ENCODE assay signal across 1 cellular context in the genomic region with DNA sequence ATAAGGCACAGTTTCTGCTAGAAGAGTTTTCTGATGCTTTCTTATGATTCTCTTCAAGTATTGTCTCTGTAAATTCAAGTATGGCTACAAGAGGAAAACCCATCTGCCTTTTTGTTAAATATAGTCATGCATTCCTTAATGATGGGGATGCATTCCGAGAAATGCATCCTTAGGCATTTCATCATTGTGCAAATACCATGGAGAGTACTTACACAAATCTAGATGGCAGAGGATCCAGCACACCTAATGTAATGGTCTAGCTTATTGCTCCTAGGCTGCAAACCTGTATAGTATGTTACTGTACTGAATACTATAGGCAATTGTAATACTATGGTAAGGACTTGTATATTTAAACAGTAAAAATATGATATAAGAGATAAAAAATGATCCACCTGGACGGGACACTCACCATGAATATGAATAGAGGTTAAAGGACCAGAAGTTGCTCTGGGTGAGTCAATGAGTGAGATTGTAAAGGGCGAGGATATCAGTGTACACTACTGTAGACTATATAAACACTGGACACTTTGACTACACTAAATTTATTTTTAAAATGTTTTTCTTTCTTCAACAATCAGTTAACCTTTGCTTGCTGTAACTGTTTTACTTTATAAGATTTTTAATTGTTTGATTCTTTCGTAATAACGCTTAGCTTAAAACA.
A peak's percentile ranks its signal among the peaks of the same experiment; 100 is the strongest.
TF ChIP-seq lines count a peak whose summit lies in the region.

No MANE protein-coding gene starts in this region.

TF ChIP-seq in A549, 52 proteins besides CTCF, POLR2A, EP300 and RAD21 (continued from another document):
- TF ChIP-seq, protein P1, sequence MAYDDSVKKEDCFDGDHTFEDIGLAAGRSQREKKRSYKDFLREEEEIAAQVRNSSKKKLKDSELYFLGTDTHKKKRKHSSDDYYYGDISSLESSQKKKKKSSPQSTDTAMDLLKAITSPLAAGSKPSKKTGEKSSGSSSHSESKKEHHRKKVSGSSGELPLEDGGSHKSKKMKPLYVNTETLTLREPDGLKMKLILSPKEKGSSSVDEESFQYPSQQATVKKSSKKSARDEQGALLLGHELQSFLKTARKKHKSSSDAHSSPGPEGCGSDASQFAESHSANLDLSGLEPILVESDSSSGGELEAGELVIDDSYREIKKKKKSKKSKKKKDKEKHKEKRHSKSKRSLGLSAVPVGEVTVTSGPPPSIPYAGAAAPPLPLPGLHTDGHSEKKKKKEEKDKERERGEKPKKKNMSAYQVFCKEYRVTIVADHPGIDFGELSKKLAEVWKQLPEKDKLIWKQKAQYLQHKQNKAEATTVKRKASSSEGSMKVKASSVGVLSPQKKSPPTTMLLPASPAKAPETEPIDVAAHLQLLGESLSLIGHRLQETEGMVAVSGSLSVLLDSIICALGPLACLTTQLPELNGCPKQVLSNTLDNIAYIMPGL (CRISPR knock-in tag; IDR thresholded peaks at IDR 0.05; ENCODE audit: borderline replicate concordance), result no peak
- TF ChIP-seq FOSL2 (IDR thresholded peaks at IDR 0.05) (no peak), FOSL2 (CRISPR knock-in tag; IDR thresholded peaks at IDR 0.05) (0 out of 2 replicates have a peak, but pooled peaks have one; percentile 18)
TF ChIP-seq in A549: peak in this region for 2.
